Comparison of ENCODE assay signal across 30 cellular contexts in genomic region chr4:108947526-108947925, GRCh38.
"Had no signal": no experiment of that assay in that cellular context is flagged by ENCODE, and none has a peak within 500 bp of the region (broad histone marks: within the 10 kb centered on the region; RNA-seq: fewer than 3 reads in every experiment).

No MANE protein-coding gene starts in this region.

- FAIRE-seq: urothelium cell line had no signal

- H3K4me2 ChIP-seq: neural progenitor cell, smooth muscle cell had no signal

- H3K27ac Mint-ChIP-seq: naive B cell; naive thymus-derived CD8-positive, alpha-beta T cell; natural killer cell treated with Interleukin-12 subunit alpha and Interleukin-12 subunit beta and Interleukin-15 and Interleukin-18, amount 100 ng/mL, for 72 hours; nephron progenitor cell; neural progenitor cell; progenitor cell of endocrine pancreas; stimulated activated memory B cell treated with anti-CD40 and anti-IgM and Interleukin-4, amounts not matched to agents 10 μg/mL and 1 μg/mL and 100 μg/mL, for 72 hours had no signal

- H3K27me3 Mint-ChIP-seq: stimulated activated memory B cell treated with anti-CD40 and anti-IgM and Interleukin-4, amounts not matched to agents 10 μg/mL and 1 μg/mL and 100 μg/mL, for 72 hours had no signal

- DNase-seq: naive B cell; naive thymus-derived CD8-positive, alpha-beta T cell; nephron progenitor cell; occipital lobe; ovary; psoas muscle; right cardiac atrium; spleen; stimulated activated CD4-positive, alpha-beta T cell treated with anti-CD3 and anti-CD28 coated beads, Interleukin-12 subunit alpha, Interleukin-12 subunit beta, amount 100 ng/mL, for 4 hours; stimulated activated CD4-positive, alpha-beta T cell treated with anti-CD3 and anti-CD28 coated beads, Interleukin-1b, Interleukin-23, amount 100 ng/mL, for 48 hours; stimulated activated CD4-positive, alpha-beta T cell treated with anti-CD3 and anti-CD28 coated beads, Interleukin-4, amount 100 ng/mL, for 1 hour; stimulated activated CD4-positive, alpha-beta T cell treated with anti-CD3 and anti-CD28 coated beads, Interleukin-4, amount 100 ng/mL, for 4 hours; stimulated activated CD8-positive, alpha-beta memory T cell treated with anti-CD3 and anti-CD28 coated beads, Interleukin-4, amount 100 ng/mL, for 48 hours; stimulated activated naive CD4-positive, alpha-beta T cell treated with Interleukin-2 at 50 U/mL for 16 hours; stomach; thyroid gland; trophoblast cell; upper lobe of left lung had no signal

- H3K36me3 Mint-ChIP-seq: naive B cell; naive thymus-derived CD8-positive, alpha-beta T cell; natural killer cell treated with Interleukin-12 subunit alpha and Interleukin-12 subunit beta and Interleukin-15 and Interleukin-18, amount 100 ng/mL, for 72 hours; neural progenitor cell; stimulated activated memory B cell treated with anti-CD40 and anti-IgM and Interleukin-4, amounts not matched to agents 10 μg/mL and 1 μg/mL and 100 μg/mL, for 72 hours had no signal

- H3K4me1 ChIP-seq: neural progenitor cell, parathyroid adenoma, psoas muscle, spleen, stomach, thyroid gland, tibial nerve, upper lobe of left lung, vagina had no signal

- H3K36me3 ChIP-seq: neural progenitor cell, ovary, spleen, stomach, thoracic aorta, thyroid gland, tibial nerve, upper lobe of left lung, vagina had no signal

- ATAC-seq: naive thymus-derived CD8-positive, alpha-beta T cell; natural killer cell treated with Interleukin-12 subunit alpha and Interleukin-12 subunit beta and Interleukin-15 and Interleukin-18, amount 100 ng/mL, for 72 hours; psoas muscle; right cardiac atrium; sciatic nerve; stimulated activated memory B cell treated with anti-CD40 and anti-IgM and Interleukin-4, amounts not matched to agents 10 μg/mL and 1 μg/mL and 100 μg/mL, for 72 hours had no signal

- H3K4me3 Mint-ChIP-seq: naive B cell; naive thymus-derived CD8-positive, alpha-beta T cell; natural killer cell treated with Interleukin-12 subunit alpha and Interleukin-12 subunit beta and Interleukin-15 and Interleukin-18, amount 100 ng/mL, for 72 hours; nephron progenitor cell; neural progenitor cell; stimulated activated memory B cell treated with anti-CD40 and anti-IgM and Interleukin-4, amounts not matched to agents 10 μg/mL and 1 μg/mL and 100 μg/mL, for 72 hours had no signal

- H3K79me2 ChIP-seq: parathyroid adenoma had no signal

- H2AFZ ChIP-seq: neural progenitor cell, parathyroid adenoma had no signal

- H3K27ac ChIP-seq: neural progenitor cell, ovary, parathyroid adenoma, psoas muscle, skin epidermis, spleen, stomach, thoracic aorta, thyroid gland, tibial nerve, upper lobe of left lung, vagina had no signal

- H3K9me3 Mint-ChIP-seq: nephron progenitor cell; neural progenitor cell; stimulated activated memory B cell treated with anti-CD40 and anti-IgM and Interleukin-4, amounts not matched to agents 10 μg/mL and 1 μg/mL and 100 μg/mL, for 72 hours had no signal

- H3K4me1 Mint-ChIP-seq: naive B cell; naive thymus-derived CD8-positive, alpha-beta T cell; stimulated activated memory B cell treated with anti-CD40 and anti-IgM and Interleukin-4, amounts not matched to agents 10 μg/mL and 1 μg/mL and 100 μg/mL, for 72 hours had no signal

- H3K9me3 ChIP-seq: ovary, psoas muscle, spleen, stomach, thoracic aorta, thyroid gland, tibial nerve, upper lobe of left lung, vagina had no signal

- H3K9ac ChIP-seq: neural progenitor cell, parathyroid adenoma had no signal

- H3K4me3 ChIP-seq: neural progenitor cell, ovary, psoas muscle, skin epidermis, smooth muscle cell, spleen, stomach, thoracic aorta, thyroid gland, tibial nerve, upper lobe of left lung, vagina had no signal

- H3K27me3 ChIP-seq: neural progenitor cell, ovary, spleen, stomach, thyroid gland, tibial nerve, upper lobe of left lung, vagina had no signal
